8 cellular contexts compared by ENCODE assay signal in genomic region chr9:126327016-126327749, GRCh38. TPM values are rescaled to one million over a fixed set of nuclear protein-coding genes. Genes with fewer than 3 reads are reported as not detected.
A peak's percentile ranks its signal among the peaks of the same experiment; 100 is the strongest.
DNase-seq lines count a peak whose midpoint lies in the region; ATAC-seq and TF ChIP-seq lines count a peak whose summit lies in the region.

No MANE protein-coding gene starts in this region.

- intact Hi-C loops in natural killer cell (cut with micrococcal nuclease), result loop anchor here (5.0 kb wide), 1 partner anchor 70 kb away; no protein-coding TSS in a partner anchor

- peaks cover 14% of the 10 kb centered on the region for H3K9me3 Mint-ChIP-seq in activated CD8-positive, alpha-beta T cell treated with anti-CD3 and anti-CD28 coated beads, Interleukin-2, amount 10 ng/mL, durations not matched to agents 7 days and 5 days (ENCODE audit: insufficient read depth)
- no peaks in the 10 kb centered on the region for H3K9me3 Mint-ChIP-seq in natural killer cell

- peaks cover 57% of the 10 kb centered on the region for H3K4me1 Mint-ChIP-seq in activated CD8-positive, alpha-beta T cell treated with anti-CD3 and anti-CD28 coated beads, Interleukin-2, amount 10 ng/mL, durations not matched to agents 7 days and 5 days (ENCODE audit: low read depth)
- peaks cover 9 to 15% of the 10 kb centered on the region in 2 donors for H3K4me1 Mint-ChIP-seq in natural killer cell

- CTCF ChIA-PET in activated CD8-positive, alpha-beta T cell treated with anti-CD3 and anti-CD28 coated beads, Interleukin-2, amount 10 ng/mL, durations not matched to agents 7 days and 5 days (lab: Charles Lee), result interaction anchor here (0.6 to 5.2 kb wide), 8 partner anchors 10 to 164 kb away, joined by 3 to 67 read pairs (median 5); no protein-coding TSS in a partner anchor

- POLR2A ChIA-PET in activated CD8-positive, alpha-beta T cell treated with anti-CD3 and anti-CD28 coated beads, Interleukin-2, amount 10 ng/mL, durations not matched to agents 7 days and 5 days (lab: Charles Lee), result interaction anchor here (0.9 to 2.4 kb wide), 5 partner anchors 9 to 75 kb away, joined by 3 to 8 read pairs (median 4); no protein-coding TSS in a partner anchor

- peak overlapping the region; percentile 79 for H3K27ac Mint-ChIP-seq in activated CD8-positive, alpha-beta T cell treated with anti-CD3 and anti-CD28 coated beads, Interleukin-2, amount 10 ng/mL, durations not matched to agents 7 days and 5 days
- peak overlapping the region; percentile 21 to 40 for H3K27ac Mint-ChIP-seq in natural killer cell

- peaks cover 25% of the 10 kb centered on the region for H3K36me3 Mint-ChIP-seq in activated CD8-positive, alpha-beta T cell treated with anti-CD3 and anti-CD28 coated beads, Interleukin-2, amount 10 ng/mL, durations not matched to agents 7 days and 5 days (ENCODE audit: low read depth)
- H3K36me3 Mint-ChIP-seq in natural killer cell, result no peaks in the 10 kb centered on the region

- ATAC-seq in HG02642 (IDR thresholded peaks at IDR 0.05; ENCODE audit: poor library complexity, unreplicated experiment) (peak; percentile 50), esophagus mucosa (peak; percentile 34), natural killer cell (peak; percentile 52 to 67 (median 57)), GM21717 (IDR thresholded peaks at IDR 0.05; ENCODE audit: unreplicated experiment) (no peak)
- peak; percentile 50 for ATAC-seq in activated CD8-positive, alpha-beta T cell treated with anti-CD3 and anti-CD28 coated beads, Interleukin-2, amount 10 ng/mL, durations not matched to agents 7 days and 5 days

- DNase-seq in A172 (ENCODE audit: low spot score) (peak; percentile 13), natural killer cell (no peak), NCI-H2029 (lab: John Stamatoyannopoulos, UW) (no peak), Kasumi-1 (lab: John Stamatoyannopoulos, UW) (no peak)
- DNase-seq in activated CD8-positive, alpha-beta T cell treated with anti-CD3 and anti-CD28 coated beads, Interleukin-2, amount 10 ng/mL, durations not matched to agents 7 days and 5 days, result peak; percentile 34

- TF ChIP-seq CTCF in natural killer cell (IDR thresholded peaks at IDR 0.05), result no peak

- peaks cover 2% of the 10 kb centered on the region for H3K27me3 Mint-ChIP-seq in activated CD8-positive, alpha-beta T cell treated with anti-CD3 and anti-CD28 coated beads, Interleukin-2, amount 10 ng/mL, durations not matched to agents 7 days and 5 days (ENCODE audit: low read depth)
- H3K27me3 Mint-ChIP-seq in natural killer cell (ENCODE audit: low read depth in 2 of 2), result peaks cover 0 to 23% of the 10 kb centered on the region in 2 donors

- H3K4me3 Mint-ChIP-seq in activated CD8-positive, alpha-beta T cell treated with anti-CD3 and anti-CD28 coated beads, Interleukin-2, amount 10 ng/mL, durations not matched to agents 7 days and 5 days, result peak overlapping the region; percentile 75
- peak overlapping the region; percentile 83 for H3K4me3 Mint-ChIP-seq in natural killer cell

RNA-seq across cellular contexts. Expression of gene MVB12B, which starts 0.6 kb away (rescaled TPM):
- total RNA-seq in A172 (2014; rRNA removed; shearing (Covaris generic)), result 10.7 TPM in 2 replicates
- 10 to 100 TPM; 17.4 to 19.9 TPM for total RNA-seq in activated CD8-positive, alpha-beta T cell treated with anti-CD3 and anti-CD28 coated beads, Interleukin-2, amount 10 ng/mL, durations not matched to agents 7 days and 5 days
- total RNA-seq in esophagus mucosa, result 2.5 TPM
- total RNA-seq in natural killer cell, result 10 to 100 TPM in 1 of 3 donors, 1 to 10 TPM in 2; 2.0 to 13.0 (median 7.8) TPM

Comparison
In these comparisons a context has a peak if more than half of its experiments do, and no peak if none do; other contexts are left out.
1. DNase-seq: peak in A172 (single experiment) and activated CD8-positive, alpha-beta T cell treated with anti-CD3 and anti-CD28 coated beads, Interleukin-2, amount 10 ng/mL, durations not matched to agents 7 days and 5 days (single experiment); none in natural killer cell (single experiment), NCI-H2029 (single experiment) and Kasumi-1 (0 of 2).